Comparison of ENCODE assay signal across 21 cellular contexts in the genomic region with DNA sequence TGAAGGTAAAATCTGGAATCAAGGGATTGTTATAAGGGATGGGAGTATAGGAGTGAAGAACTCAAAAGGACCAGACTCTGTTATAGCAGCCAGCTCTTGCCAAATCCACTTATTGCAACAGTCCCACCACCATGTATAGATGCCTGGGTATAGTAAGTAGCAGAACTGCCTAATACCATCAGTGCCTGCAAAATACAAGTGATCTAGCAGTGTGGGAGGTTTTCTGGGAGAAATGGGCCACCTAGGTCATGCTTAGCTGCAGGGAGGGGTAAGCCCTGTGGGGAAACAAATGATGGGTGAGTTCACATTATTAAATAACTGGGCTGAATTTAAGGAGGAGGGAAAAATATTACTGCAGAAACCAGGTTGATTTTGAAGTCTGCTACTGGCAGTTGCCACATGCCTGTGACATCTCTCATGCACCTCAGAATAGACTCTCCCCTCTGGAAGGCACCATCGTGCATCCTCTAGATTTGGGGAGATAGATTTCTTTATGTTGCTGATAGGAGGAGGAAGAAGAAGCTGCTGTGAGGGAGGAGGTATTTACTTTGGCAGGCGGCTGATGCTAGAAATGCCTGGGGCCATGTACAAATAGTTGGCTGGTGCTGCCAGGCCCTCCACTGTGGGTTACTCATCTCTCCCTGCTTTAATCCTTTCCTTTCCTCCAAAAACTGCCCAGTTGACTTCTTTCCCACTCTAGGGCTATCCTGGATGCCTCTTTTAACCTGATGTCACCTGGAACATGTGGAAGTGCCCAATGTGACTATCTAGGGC. TPM values are rescaled to one million over a fixed set of nuclear protein-coding genes. Genes with fewer than 3 reads are reported as not detected.
A peak's percentile ranks its signal among the peaks of the same experiment; 100 is the strongest.
DNase-seq lines count a peak whose midpoint lies in the region; ATAC-seq and TF ChIP-seq lines count a peak whose summit lies in the region.
"Had no signal": no experiment of that assay in that cellular context is flagged by ENCODE, and none has a peak within 500 bp of the region (broad histone marks: within the 10 kb centered on the region; RNA-seq: fewer than 3 reads in every experiment).

No MANE protein-coding gene starts in this region.

- in situ Hi-C loops in GM23248 (cut with MboI), result no loop called here

- POLR2A ChIA-PET in PC-3 (lab: Charles Lee; ENCODE audit: unreplicated experiment), result interaction anchor here (0.6 kb wide), 1 partner anchor 488 kb away, joined by 3 read pairs; no protein-coding TSS in a partner anchor

- no peaks in the 10 kb centered on the region for H3K36me3 Mint-ChIP-seq in T-helper 2 cell treated with Interferon-gamma antibody and Interleukin-4, amounts not matched to agents 5 μg/mL and 100 μg/mL, for 36 hours (ENCODE audit: low read depth)
- no peaks in the 10 kb centered on the region for H3K36me3 Mint-ChIP-seq in mesothelial cell of epicardium
- H3K36me3 Mint-ChIP-seq: CD14-positive monocyte; naive thymus-derived CD8-positive, alpha-beta T cell had no signal

- H3K4me1 Mint-ChIP-seq in T-helper 2 cell treated with Interferon-gamma antibody and Interleukin-4, amounts not matched to agents 5 μg/mL and 100 μg/mL, for 36 hours (ENCODE audit: low read depth), result peaks cover 4% of the 10 kb centered on the region
- H3K4me1 Mint-ChIP-seq in mesothelial cell of epicardium, result peaks cover 18% of the 10 kb centered on the region

- intact Hi-C loops in PC-3 (cut with micrococcal nuclease) (loop anchor here (2.0 to 5.0 kb wide), 3 partner anchors 28 to 196 kb away; partner anchors contain the start of gene HLX), posterior cingulate gyrus (cut with DNase I) (no loop called here)

- peaks cover 5% of the 10 kb centered on the region for H3K27me3 Mint-ChIP-seq in T-helper 2 cell treated with Interferon-gamma antibody and Interleukin-4, amounts not matched to agents 5 μg/mL and 100 μg/mL, for 36 hours (ENCODE audit: low read depth)
- H3K27me3 Mint-ChIP-seq in mesothelial cell of epicardium (ENCODE audit: low read depth), result peaks cover 91% of the 10 kb centered on the region

- DNase-seq in AG20443 (ENCODE audit: low spot score) (peak; percentile 69), GM23248 (peak; percentile 76), PC-3 (peak; percentile 94), fibroblast of gingiva (ENCODE audit: low read depth) (peak; percentile 82), posterior cingulate gyrus (no peak), mesothelial cell of epicardium (ENCODE audit: low spot score in 2 of 2, unreplicated experiment in 2 of 2) (no peak), NOMO-1 treated with DMSO at 0.1 percent for 48 hours (lab: John Stamatoyannopoulos, UW; ENCODE audit: unreplicated experiment) (no peak)
- no peak for DNase-seq in T-helper 2 cell treated with Interferon-gamma antibody and Interleukin-4, amounts not matched to agents 5 μg/mL and 100 μg/mL, for 36 hours (ENCODE audit: low spot score)
- DNase-seq: activated CD4-positive, alpha-beta T cell treated with anti-CD3 and anti-CD28 coated beads for 1 hour; activated gamma-delta T cell; aorta; glutamatergic neuron; naive thymus-derived CD8-positive, alpha-beta T cell; NCI-H2029 treated with DMSO at 0.1 percent for 48 hours; NCI-H748 treated with DMSO at 0.1 percent for 48 hours; thyroid gland had no signal

- H3K27me3 ChIP-seq in GM23248 (replicated peaks; ENCODE audit: insufficient read depth) (no peaks in the 10 kb centered on the region), PC-3 (ENCODE audit: low read length) (no peaks in the 10 kb centered on the region)
- H3K27me3 ChIP-seq: thyroid gland had no signal

- H3K4me3 ChIP-seq in GM23248 (no peak overlapping the region), PC-3 (ENCODE audit: low read length) (no peak overlapping the region)
- H3K4me3 ChIP-seq: lung, smooth muscle cell, thyroid gland had no signal

- H3K4me1 ChIP-seq in GM23248 (ENCODE audit: insufficient read depth), result peaks cover 32% of the 10 kb centered on the region
- H3K4me1 ChIP-seq in PC-3 (ENCODE audit: insufficient read depth, low read length), result peaks cover 24% of the 10 kb centered on the region
- H3K4me1 ChIP-seq: thyroid gland had no signal

- H3K9me2 ChIP-seq in GM23248 (ENCODE audit: insufficient read depth) (no peaks in the 10 kb centered on the region), PC-3 (replicated peaks; ENCODE audit: low read length) (no peaks in the 10 kb centered on the region)

- H3K79me2 ChIP-seq in GM23248 (ENCODE audit: insufficient read depth) (no peaks in the 10 kb centered on the region), PC-3 (ENCODE audit: low read length) (no peaks in the 10 kb centered on the region)

- H3K9ac ChIP-seq in GM23248, result no peak overlapping the region
- H3K9ac ChIP-seq in PC-3 (ENCODE audit: low read length), result no peak overlapping the region; the same call in 1 of the 2 replicates

- H4K20me1 ChIP-seq in GM23248 (ENCODE audit: insufficient read depth), result no peaks in the 10 kb centered on the region
- no peaks in the 10 kb centered on the region for H4K20me1 ChIP-seq in PC-3 (ENCODE audit: low read length)

- CTCF ChIA-PET in PC-3 (lab: Charles Lee), result no interaction called here

- WGBS in GM23248 (ENCODE audit: low coverage in 1 of 2, low lambda C conversion rate in 2 of 2, missing lambda C conversion rate in 2 of 2), 2 experiments, result 46 to 53% methylated on average over 2 of the region's 2 CpGs

- no peak overlapping the region for H3K27ac Mint-ChIP-seq in T-helper 2 cell treated with Interferon-gamma antibody and Interleukin-4, amounts not matched to agents 5 μg/mL and 100 μg/mL, for 36 hours
- no peak overlapping the region for H3K27ac Mint-ChIP-seq in mesothelial cell of epicardium
- H3K27ac Mint-ChIP-seq: naive thymus-derived CD8-positive, alpha-beta T cell; progenitor cell of endocrine pancreas; T-helper 1 cell treated with Interleukin-12 subunit alpha and Interleukin-12 subunit beta and Interleukin-4 antibody, amounts not matched to agents 30 μg/mL and 1 μg/mL, for 36 hours had no signal

- H3K4me3 Mint-ChIP-seq in T-helper 2 cell treated with Interferon-gamma antibody and Interleukin-4, amounts not matched to agents 5 μg/mL and 100 μg/mL, for 36 hours, result no peak overlapping the region
- no peak overlapping the region for H3K4me3 Mint-ChIP-seq in mesothelial cell of epicardium
- H3K4me3 Mint-ChIP-seq: CD14-positive monocyte; naive thymus-derived CD8-positive, alpha-beta T cell; T-helper 1 cell treated with Interleukin-12 subunit alpha and Interleukin-12 subunit beta and Interleukin-4 antibody, amounts not matched to agents 30 μg/mL and 1 μg/mL, for 36 hours had no signal

- no peaks in the 10 kb centered on the region for H3K9me3 Mint-ChIP-seq in T-helper 2 cell treated with Interferon-gamma antibody and Interleukin-4, amounts not matched to agents 5 μg/mL and 100 μg/mL, for 36 hours
- no peaks in the 10 kb centered on the region for H3K9me3 Mint-ChIP-seq in mesothelial cell of epicardium
- H3K9me3 Mint-ChIP-seq: CD14-positive monocyte; naive thymus-derived CD8-positive, alpha-beta T cell; T-helper 1 cell treated with Interleukin-12 subunit alpha and Interleukin-12 subunit beta and Interleukin-4 antibody, amounts not matched to agents 30 μg/mL and 1 μg/mL, for 36 hours had no signal

- TF ChIP-seq CTCF in PC-3 (conservative IDR thresholded peaks at IDR 0.05; ENCODE audit: low read depth, low read length), result no peak
- no peak for TF ChIP-seq CTCF in mesothelial cell of epicardium (IDR thresholded peaks at IDR 0.05; ENCODE audit: unreplicated experiment)

- peak; percentile 76 for ATAC-seq in PC-3
- ATAC-seq: naive thymus-derived CD8-positive, alpha-beta T cell had no signal

- H3F3A ChIP-seq in GM23248 (ENCODE audit: insufficient read depth) (peaks cover 28% of the 10 kb centered on the region), PC-3 (ENCODE audit: low read length, unreplicated experiment) (peaks cover 6% of the 10 kb centered on the region)

- H3K36me3 ChIP-seq in GM23248 (ENCODE audit: low read depth) (no peaks in the 10 kb centered on the region), PC-3 (ENCODE audit: low read depth, low read length) (no peaks in the 10 kb centered on the region)
- H3K36me3 ChIP-seq: thyroid gland had no signal

- H3K9me3 ChIP-seq in GM23248 (ENCODE audit: low read depth), result no peaks in the 10 kb centered on the region
- H3K9me3 ChIP-seq in PC-3 (ENCODE audit: low read length), result no peaks in the 10 kb centered on the region
- H3K9me3 ChIP-seq: thyroid gland had no signal

- no TSS peak for BruUV-seq in PC-3 (replicated peaks; lab: Mats Ljungman, UMichigan)

- H2AFZ ChIP-seq in GM23248 (no peak overlapping the region), PC-3 (ENCODE audit: low read length) (no peak overlapping the region)

- H3K27ac ChIP-seq in GM23248, result no peak overlapping the region
- H3K27ac ChIP-seq in PC-3 (ENCODE audit: low read length), result peak overlapping the region; percentile 73
- H3K27ac ChIP-seq: thyroid gland had no signal

- H3K4me2 ChIP-seq in GM23248 (ENCODE audit: unreplicated experiment), result no peak overlapping the region
- H3K4me2 ChIP-seq in PC-3 (ENCODE audit: low read length), result peak overlapping the region; percentile 45
- H3K4me2 ChIP-seq: smooth muscle cell had no signal

RNA-seq across cellular contexts. Expression of gene HLX, which starts 27.5 kb away (rescaled TPM):
- total RNA-seq in GM23248 (2014; rRNA removed; shearing (Covaris generic)), result 14.0 and 24.2 TPM in 2 replicates
- polyA plus RNA-seq in GM23248 (2016; fragmentation: Nextera tagmentation; extraction: Ambion mirVana), result 20.0 and 21.5 TPM in 2 replicates
- total RNA-seq in PC-3 (2014; rRNA removed) (4.0 and 8.1 TPM in 2 replicates), mesothelial cell of epicardium (0.75 to 1.3 TPM (median 0.84 TPM) in 3 replicates)
- polyA plus RNA-seq: naive thymus-derived CD8-positive, alpha-beta T cell had no signal

Comparison
In these comparisons a context has a peak if more than half of its experiments do, and no peak if none do; other contexts are left out.
1. DNase-seq: peak in AG20443 (single experiment), GM23248 (single experiment), PC-3 (single experiment) and fibroblast of gingiva (single experiment); none in posterior cingulate gyrus (0 of 10), T-helper 2 cell treated with Interferon-gamma antibody and Interleukin-4, amounts not matched to agents 5 μg/mL and 100 μg/mL, for 36 hours (single experiment), mesothelial cell of epicardium (0 of 2) and NOMO-1 treated with DMSO at 0.1 percent for 48 hours (single experiment).